In genomic region chr16:57852189-57852588, GRCh38 we compare ENCODE assay signal across 17 cellular contexts. TPM values are rescaled to one million over a fixed set of nuclear protein-coding genes. Genes with fewer than 3 reads are reported as not detected.
A peak's percentile ranks its signal among the peaks of the same experiment; 100 is the strongest.
DNase-seq lines count a peak whose midpoint lies in the region; ATAC-seq and TF ChIP-seq lines count a peak whose summit lies in the region.
"Had no signal": no experiment of that assay in that cellular context is flagged by ENCODE, and none has a peak within 500 bp of the region (broad histone marks: within the 10 kb centered on the region; RNA-seq: fewer than 3 reads in every experiment).

No MANE protein-coding gene starts in this region.

- H4K91ac ChIP-seq in mesenchymal stem cell (ENCODE audit: low read length): no peak overlapping the region

- no peak overlapping the region for H2BK12ac ChIP-seq in mesenchymal stem cell (ENCODE audit: low read length in 2 of 2)

- peaks cover 4% of the 10 kb centered on the region; the same call in 1 of the 3 replicates for H3K9me3 Mint-ChIP-seq in GM23338
- H3K9me3 Mint-ChIP-seq: CD8-positive, alpha-beta memory T cell; HFFc6 had no signal

- H3K4me1 ChIP-seq in A673 (ENCODE audit: insufficient read depth, low read length, poor library complexity, severe bottlenecking) (peaks cover 44% of the 10 kb centered on the region), GM23338 (ENCODE audit: insufficient read depth) (peaks cover 3% of the 10 kb centered on the region; the same call in 1 of the 2 replicates), PC-3 (ENCODE audit: insufficient read depth, low read length) (no peaks in the 10 kb centered on the region), mesenchymal stem cell (ENCODE audit: control insufficient read depth, insufficient read depth, low read depth, low read length) (peaks cover 8% of the 10 kb centered on the region), sigmoid colon (no peaks in the 10 kb centered on the region)
- H3K4me1 ChIP-seq: BE2C had no signal

- H3K4me3 ChIP-seq in A673 (ENCODE audit: low read depth, low read length, poor library complexity, severe bottlenecking): no peak overlapping the region
- H3K4me3 ChIP-seq in GM23338: no peak overlapping the region
- H3K4me3 ChIP-seq in PC-3 (ENCODE audit: low read length): no peak overlapping the region
- no peak overlapping the region for H3K4me3 ChIP-seq in mesenchymal stem cell (ENCODE audit: insufficient read depth in 1 of 2, low read depth in 1 of 2, low read length in 2 of 2)
- no peak overlapping the region for H3K4me3 ChIP-seq in sigmoid colon
- H3K4me3 ChIP-seq: GM23248 had no signal

- H3K36me3 Mint-ChIP-seq in GM23338 (ENCODE audit: low read depth): no peaks in the 10 kb centered on the region

- H3K14ac ChIP-seq in mesenchymal stem cell (ENCODE audit: low read length in 2 of 2): no peak overlapping the region

- CTCF ChIA-PET in A673 (lab: Charles Lee): interaction anchor here (0.7 kb wide), 1 partner anchor 934 kb away, joined by 5 read pairs; no protein-coding TSS in a partner anchor
- CTCF ChIA-PET in PC-3 (lab: Charles Lee): no interaction called here

- H3K4me3 Mint-ChIP-seq in GM23338: no peak overlapping the region
- H3K4me3 Mint-ChIP-seq: CD4-positive, CD25-positive, alpha-beta regulatory T cell; CD8-positive, alpha-beta memory T cell; HFFc6 had no signal

- H3F3A ChIP-seq in GM23338 (replicated peaks; ENCODE audit: low read depth) (0 out of 2 replicates have a peak, but pooled peaks cover 4% of the 10 kb centered on the region), PC-3 (ENCODE audit: low read length, unreplicated experiment) (no peaks in the 10 kb centered on the region)

- H3K4me2 ChIP-seq in GM23338 (no peak overlapping the region), PC-3 (ENCODE audit: low read length) (no peak overlapping the region), mesenchymal stem cell (ENCODE audit: low read length, poor library complexity, severe bottlenecking) (no peak overlapping the region)

- no peak overlapping the region for H3K4ac ChIP-seq in mesenchymal stem cell (ENCODE audit: low read depth in 1 of 2, low read length in 2 of 2)

- H3K9me3 ChIP-seq in A673 (ENCODE audit: low read depth, low read length, poor library complexity, severe bottlenecking): peaks cover 7% of the 10 kb centered on the region
- H3K9me3 ChIP-seq in PC-3 (ENCODE audit: low read length): no peaks in the 10 kb centered on the region
- H3K9me3 ChIP-seq in mesenchymal stem cell (ENCODE audit: control insufficient read depth, low read length): peaks cover 7% of the 10 kb centered on the region
- peaks cover 0 to 5% (median 0%) of the 10 kb centered on the region in 4 donors for H3K9me3 ChIP-seq in sigmoid colon
- H3K9me3 ChIP-seq: BE2C had no signal

- BruUV-seq in A673 (replicated peaks; lab: Mats Ljungman, UMichigan): no TSS peak
- no TSS peak for BruUV-seq in PC-3 (replicated peaks; lab: Mats Ljungman, UMichigan)

- no peak overlapping the region for H2BK120ac ChIP-seq in mesenchymal stem cell (ENCODE audit: low read depth, low read length)

- peak overlapping the region; percentile 54 for H2BK5ac ChIP-seq in mesenchymal stem cell (ENCODE audit: low read depth, low read length, poor library complexity, severe bottlenecking)

- no peaks in the 10 kb centered on the region for H3K36me3 ChIP-seq in A673 (ENCODE audit: insufficient read depth, low read length, poor library complexity, severe bottlenecking)
- no peaks in the 10 kb centered on the region for H3K36me3 ChIP-seq in GM23338 (ENCODE audit: insufficient read depth)
- H3K36me3 ChIP-seq in PC-3 (ENCODE audit: low read depth, low read length): no peaks in the 10 kb centered on the region
- no peaks in the 10 kb centered on the region for H3K36me3 ChIP-seq in mesenchymal stem cell (ENCODE audit: control insufficient read depth in 1 of 2, insufficient read depth in 2 of 2, low read depth in 1 of 2, low read length in 2 of 2)
- H3K36me3 ChIP-seq in sigmoid colon: no peaks in the 10 kb centered on the region
- H3K36me3 ChIP-seq: BE2C had no signal

- POLR2A ChIA-PET in A673 (lab: Charles Lee; ENCODE audit: low non-redundant PET) (no interaction called here), PC-3 (lab: Charles Lee; ENCODE audit: unreplicated experiment) (no interaction called here)

- H2BK15ac ChIP-seq in mesenchymal stem cell (ENCODE audit: low read depth, poor library complexity, severe bottlenecking): no peak overlapping the region

- H3K79me2 ChIP-seq in GM23338 (replicated peaks; ENCODE audit: insufficient read depth) (no peaks in the 10 kb centered on the region), PC-3 (ENCODE audit: low read length) (no peaks in the 10 kb centered on the region)

- H3K27ac ChIP-seq in A673 (ENCODE audit: low read depth, low read length, poor library complexity, severe bottlenecking) (peak overlapping the region; percentile 98), GM23338 (ENCODE audit: low read depth) (no peak overlapping the region), PC-3 (ENCODE audit: low read length) (no peak overlapping the region), mesenchymal stem cell (ENCODE audit: low read length, poor library complexity, severe bottlenecking) (no peak overlapping the region), sigmoid colon (no peak overlapping the region)
- H3K27ac ChIP-seq: GM23248 had no signal

- no peak for TF ChIP-seq POLR2A in sigmoid colon (IDR thresholded peaks at IDR 0.05)

- no peaks in the 10 kb centered on the region for H3K27me3 Mint-ChIP-seq in GM23338 (ENCODE audit: insufficient read depth, low read depth, poor library complexity)

- no peak overlapping the region for H3K23ac ChIP-seq in mesenchymal stem cell (ENCODE audit: low read length in 2 of 2)

- H3K27ac Mint-ChIP-seq in GM23338: no peak overlapping the region
- H3K27ac Mint-ChIP-seq: CD4-positive, CD25-positive, alpha-beta regulatory T cell; CD8-positive, alpha-beta memory T cell; HFFc6 had no signal

- H4K20me1 ChIP-seq in GM23338 (replicated peaks; ENCODE audit: insufficient read depth): no peaks in the 10 kb centered on the region
- no peaks in the 10 kb centered on the region for H4K20me1 ChIP-seq in PC-3 (ENCODE audit: low read length)

- H3K27me3 ChIP-seq in A673 (replicated peaks; ENCODE audit: insufficient read depth, low read depth, low read length, poor library complexity): no peaks in the 10 kb centered on the region
- H3K27me3 ChIP-seq in GM23338 (ENCODE audit: insufficient read depth): no peaks in the 10 kb centered on the region
- H3K27me3 ChIP-seq in PC-3 (ENCODE audit: low read length): no peaks in the 10 kb centered on the region
- peaks cover 0 to 4% of the 10 kb centered on the region in 2 experiments for H3K27me3 ChIP-seq in mesenchymal stem cell (ENCODE audit: control insufficient read depth in 1 of 2, insufficient read depth in 1 of 2, low read length in 2 of 2)
- H3K27me3 ChIP-seq in sigmoid colon: no peaks in the 10 kb centered on the region
- H3K27me3 ChIP-seq: BE2C had no signal

- H3K79me1 ChIP-seq in mesenchymal stem cell (replicated peaks; ENCODE audit: low read length, poor library complexity, severe bottlenecking): no peaks in the 10 kb centered on the region

- no peak for TF ChIP-seq EP300 in sigmoid colon (IDR thresholded peaks at IDR 0.05)

- intact Hi-C loops in A673 (cut with micrococcal nuclease; ENCODE audit: unreplicated experiment) (no loop called here), PC-3 (cut with micrococcal nuclease) (no loop called here), sigmoid colon (cut with DNase I) (no loop called here)

- H3K9me2 ChIP-seq in GM23338 (ENCODE audit: insufficient read depth) (peaks cover 3% of the 10 kb centered on the region; the same call in 1 of the 2 replicates), PC-3 (replicated peaks; ENCODE audit: low read length) (no peaks in the 10 kb centered on the region)

- H3K18ac ChIP-seq in mesenchymal stem cell (ENCODE audit: low read depth in 1 of 2, low read length in 2 of 2): no peak overlapping the region

- TF ChIP-seq CTCF in A673 (conservative IDR thresholded peaks at IDR 0.05; ENCODE audit: low read depth, low read length) (no peak), GM23338 (conservative IDR thresholded peaks at IDR 0.05; ENCODE audit: low read depth in 2 of 2) (no peak), PC-3 (conservative IDR thresholded peaks at IDR 0.05; ENCODE audit: low read depth, low read length) (no peak), sigmoid colon (IDR thresholded peaks at IDR 0.05) (no peak)

- H3K9ac ChIP-seq in PC-3 (ENCODE audit: low read length): no peak overlapping the region
- no peak overlapping the region for H3K9ac ChIP-seq in mesenchymal stem cell (ENCODE audit: low read length)
- H3K9ac ChIP-seq: GM23248 had no signal

- WGBS in mesenchymal stem cell: 97% methylated on average over 4 of the region's 5 CpGs
- WGBS in sigmoid colon, 2 donors: 80 to 87% methylated on average over 5 of the region's 5 CpGs

- peak; percentile 55 for DNase-seq in A673 (ENCODE audit: low spot score)
- DNase-seq in GM23338 (ENCODE audit: low spot score): no peak
- DNase-seq in PC-3: peak; percentile 6
- no peak for DNase-seq in mesenchymal stem cell
- DNase-seq in NCI-H2029 (lab: John Stamatoyannopoulos, UW): no peak
- no peak for DNase-seq in DMS 273 treated with DMSO at 0.1 percent for 48 hours (lab: John Stamatoyannopoulos, UW)
- no peak for DNase-seq in sigmoid colon
- DNase-seq: ACHN; BE2C; C1 segment of cervical spinal cord; CD4-positive, CD25-positive, alpha-beta regulatory T cell; CD8-positive, alpha-beta memory T cell; COR-L47; GDM1; GM23248; HFFc6 had no signal

- H2AK5ac ChIP-seq in mesenchymal stem cell (ENCODE audit: low read length, severe bottlenecking): peak overlapping the region; percentile 86

- H2AFZ ChIP-seq in GM23338 (0 out of 2 replicates have a peak overlapping the region, but pooled peaks have one; percentile 34), PC-3 (ENCODE audit: low read length) (no peak overlapping the region), mesenchymal stem cell (ENCODE audit: low read depth, low read length) (no peak overlapping the region)
- H2AFZ ChIP-seq: GM23248 had no signal

- H4K8ac ChIP-seq in mesenchymal stem cell (ENCODE audit: low read length): no peak overlapping the region

- peaks cover 12% of the 10 kb centered on the region for H3K4me1 Mint-ChIP-seq in GM23338
- H3K4me1 Mint-ChIP-seq: CD4-positive, CD25-positive, alpha-beta regulatory T cell; CD8-positive, alpha-beta memory T cell had no signal

- ATAC-seq in GM23338: no peak
- no peak for ATAC-seq in PC-3
- ATAC-seq: HCT116 had no signal

TF ChIP-seq in GM23338, 12 proteins besides CTCF, POLR2A, EP300 and RAD21 (continues in another document):
- TF ChIP-seq ZNF331 (CRISPR knock-in tag; IDR thresholded peaks at IDR 0.05; ENCODE audit: low read depth): no peak

RNA-seq across cellular contexts. Expression of gene KIFC3, which starts 49.9 kb away (rescaled TPM):
- total RNA-seq in A673 (2021): 198 and 201 TPM in 2 replicates
- total RNA-seq in GM23338 (2014; rRNA removed; shearing (Covaris generic)): 11.5 and 12.5 TPM in 2 replicates
- 4.4 and 6.6 TPM in 2 replicates for polyA plus RNA-seq in GM23338 (2016; fragmentation: Nextera tagmentation; extraction: Ambion mirVana)
- total RNA-seq in PC-3 (2014; rRNA removed): 32.6 and 42.2 TPM in 2 replicates
- 28.1 TPM for polyA plus RNA-seq in mesenchymal stem cell (2013, experiment 1 of 2)
- polyA plus RNA-seq in mesenchymal stem cell (2013, experiment 2 of 2): 25.8 TPM
- 10 to 100 TPM; 10.0 to 31.2 (median 21.6) TPM for total RNA-seq in sigmoid colon
- polyA plus RNA-seq in sigmoid colon: 1 to 10 TPM; 2.5 to 7.2 (median 6.4) TPM
- polyA plus RNA-seq: CD4-positive, CD25-positive, alpha-beta regulatory T cell had no signal

Comparison
In these comparisons a context has a peak if more than half of its experiments do, and no peak if none do; other contexts are left out.
1. DNase-seq: peak in A673 (single experiment) and PC-3 (single experiment); none in GM23338 (single experiment), mesenchymal stem cell (single experiment), NCI-H2029 (single experiment), DMS 273 treated with DMSO at 0.1 percent for 48 hours (single experiment) and sigmoid colon (single experiment).